Comparison of ENCODE assay signal across 29 cellular contexts in the genomic region with DNA sequence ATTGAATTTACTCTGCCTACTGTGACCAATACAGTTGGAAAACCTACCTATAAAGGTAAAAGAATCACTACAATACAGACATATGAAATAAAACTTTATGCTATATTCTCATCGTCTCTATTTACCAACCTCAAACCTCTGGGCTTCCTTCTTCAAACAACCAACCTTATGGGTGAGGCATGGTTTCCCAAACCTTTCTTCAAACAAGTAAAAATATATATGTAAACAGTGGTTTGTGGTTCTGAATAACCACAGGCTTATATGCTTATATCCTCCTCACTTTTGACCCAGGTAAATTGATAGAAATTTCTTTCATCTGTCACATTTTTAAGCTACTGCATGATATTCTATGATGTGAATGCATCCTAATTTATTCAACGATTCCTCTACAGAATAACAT.
"Had no signal": no experiment of that assay in that cellular context is flagged by ENCODE, and none has a peak within 500 bp of the region (broad histone marks: within the 10 kb centered on the region; RNA-seq: fewer than 3 reads in every experiment).

No MANE protein-coding gene starts in this region.

- H3K36me3 ChIP-seq: adrenal gland, brain microvascular endothelial cell, breast epithelium had no signal

- H3K4me1 ChIP-seq: adrenal gland, body of pancreas, breast epithelium had no signal

- H3K27ac ChIP-seq: adrenal gland, body of pancreas, brain microvascular endothelial cell, breast epithelium, VCaP had no signal

- ATAC-seq: activated naive CD4-positive, alpha-beta T cell treated with anti-CD3 and anti-CD28 coated beads, Interleukin-2, amount 50 U/mL, for 72 hours; activated T-cell treated with anti-CD3 and anti-CD28 coated beads, Interleukin-2, amount 50 U/mL, for 4 hours; activated T-cell treated with anti-CD3 and anti-CD28 coated beads, Interleukin-2, amount 50 U/mL, for 72 hours; activated T-helper 17 cell treated with anti-CD3 and anti-CD28 coated beads, Interleukin-2, amount 50 U/mL, for 72 hours; body of pancreas had no signal

- H3K9me3 ChIP-seq: body of pancreas, breast epithelium had no signal

- H3K27me3 ChIP-seq: adrenal gland, body of pancreas, brain microvascular endothelial cell, breast epithelium had no signal

- DNase-seq: activated B cell treated with CpG ODN at 0.5 μM for 24 hours; activated CD4-positive, alpha-beta memory T cell treated with anti-CD3 and anti-CD28 coated beads, Interleukin-2, amount 10 ng/mL, durations not matched to agents 7 days and 5 days; activated CD4-positive, alpha-beta T cell treated with anti-CD3 and anti-CD28 coated beads for 4 hours; activated CD4-positive, alpha-beta T cell treated with anti-CD3 and anti-CD28 coated beads, Interleukin-2, amount 10 ng/mL, durations not matched to agents 24 days and 14 days; activated CD4-positive, alpha-beta T cell treated with anti-CD3 and anti-CD28 coated beads, Interleukin-2, amount 50 U/mL, for 1 hour; activated CD4-positive, alpha-beta T cell treated with anti-CD3 and anti-CD28 coated beads, Interleukin-2, amount 50 U/mL, for 4 hours; activated CD4-positive, CD25-positive, alpha-beta regulatory T cell treated with anti-CD3 and anti-CD28 coated beads, Interleukin-2, amount 50 U/mL, for 72 hours; activated CD8-positive, alpha-beta memory T cell treated with anti-CD3 and anti-CD28 coated beads, Interleukin-2, amount 50 U/mL, for 4 hours; activated effector memory CD4-positive, alpha-beta T cell treated with anti-CD3 and anti-CD28 coated beads, Interleukin-2, amount 50 U/mL, for 16 hours; activated gamma-delta T cell treated with Interleukin-2 at 50 U/mL for 16 hours; activated naive CD4-positive, alpha-beta T cell; activated naive CD4-positive, alpha-beta T cell treated with anti-CD3 and anti-CD28 coated beads for 36 hours; activated naive CD4-positive, alpha-beta T cell treated with anti-CD3 and anti-CD28 coated beads, Interleukin-2, amount 50 U/mL, for 16 hours; activated naive CD8-positive, alpha-beta T cell treated with anti-CD3 and anti-CD28 coated beads for 36 hours; activated T-cell treated with anti-CD3 and anti-CD28 coated beads for 4 hours; activated T-cell treated with anti-CD3 and anti-CD28 coated beads, Interleukin-2, amount 50 U/mL, for 1 hour; activated T-cell treated with anti-CD3 and anti-CD28 coated beads, Interleukin-2, amount 50 U/mL, for 4 hours; activated T-cell treated with anti-CD3 and anti-CD28 coated beads, Interleukin-2, amount 50 U/mL, for 72 hours; adrenal gland; amniotic stem cell; aorta; body of pancreas; brain microvascular endothelial cell; central memory CD4-positive, alpha-beta T cell; T-helper 9 cell had no signal

- H3K4me3 ChIP-seq: adrenal gland, body of pancreas, breast epithelium had no signal
